Comparison of ENCODE assay signal across 8 cellular contexts in the genomic region with DNA sequence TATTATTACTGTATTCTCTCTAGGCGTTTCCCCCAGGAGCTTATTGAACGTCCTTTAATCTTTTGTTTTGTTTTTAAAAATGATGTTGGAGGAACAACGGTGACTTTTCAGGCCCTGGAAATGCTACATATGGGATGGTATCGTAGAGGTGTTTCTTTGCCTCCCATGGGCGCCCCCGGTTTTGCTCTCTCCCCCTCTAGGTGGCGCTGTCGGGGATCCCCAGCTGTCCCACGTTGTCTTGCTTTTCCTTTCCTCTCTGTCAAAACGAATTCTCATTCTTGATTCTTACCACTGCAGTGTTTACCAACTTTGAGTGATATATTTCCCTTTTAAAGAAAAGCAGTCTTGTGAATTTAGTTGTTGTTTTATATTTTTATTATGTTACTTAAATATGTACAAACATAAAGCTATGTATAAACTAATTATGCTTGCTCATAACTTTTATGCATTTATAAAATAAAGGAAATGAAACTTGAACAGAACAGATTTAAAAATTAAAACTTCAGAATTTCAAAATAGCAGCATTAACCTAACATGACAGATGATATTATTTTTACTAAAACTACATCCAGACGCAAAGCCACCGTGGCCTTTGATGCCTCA.
DNase-seq lines count a peak whose midpoint lies in the region; ATAC-seq, FAIRE-seq and TF ChIP-seq lines count a peak whose summit lies in the region.

No MANE protein-coding gene starts in this region.

- H3K4me3 ChIP-seq in OCI-LY3 (ENCODE audit: low read length) (no peak overlapping the region), K562 (no peak overlapping the region)

- intact Hi-C loops in K562 (cut with micrococcal nuclease) = no loop called here

- H3K4me3 Mint-ChIP-seq in activated T-cell treated with anti-CD3 and anti-CD28 coated beads, Interleukin-2, amount 50 U/mL, for 4 hours = no peak overlapping the region
- H3K4me3 Mint-ChIP-seq in progenitor cell of endocrine pancreas (ENCODE audit: low read depth) = no peak overlapping the region

- no peaks in the 10 kb centered on the region for H3K9me3 Mint-ChIP-seq in activated T-cell treated with anti-CD3 and anti-CD28 coated beads, Interleukin-2, amount 50 U/mL, for 4 hours
- H3K9me3 Mint-ChIP-seq in progenitor cell of endocrine pancreas (ENCODE audit: low read depth) = no peaks in the 10 kb centered on the region

- no peaks in the 10 kb centered on the region for H3K9me1 ChIP-seq in K562 (ENCODE audit: control insufficient read depth, insufficient read depth, low read length)

- TF ChIP-seq POLR2A in K562 (conservative IDR thresholded peaks at IDR 0.05) = no peak

- no peak for ATAC-seq in activated T-cell treated with anti-CD3 and anti-CD28 coated beads, Interleukin-2, amount 50 U/mL, for 4 hours
- ATAC-seq in K562 (peak; percentile 69; the same call in 2 of the 3 replicates), GM19035 (IDR thresholded peaks at IDR 0.05; ENCODE audit: unreplicated experiment) (no peak), GM19463 (IDR thresholded peaks at IDR 0.05; ENCODE audit: unreplicated experiment) (no peak)

- no peaks in the 10 kb centered on the region for H3K36me3 Mint-ChIP-seq in activated T-cell treated with anti-CD3 and anti-CD28 coated beads, Interleukin-2, amount 50 U/mL, for 4 hours (ENCODE audit: insufficient read depth)
- no peaks in the 10 kb centered on the region for H3K36me3 Mint-ChIP-seq in progenitor cell of endocrine pancreas (ENCODE audit: insufficient read depth)

- H3K4me1 Mint-ChIP-seq in activated T-cell treated with anti-CD3 and anti-CD28 coated beads, Interleukin-2, amount 50 U/mL, for 4 hours (ENCODE audit: low read depth) = no peaks in the 10 kb centered on the region
- peaks cover 10% of the 10 kb centered on the region for H3K4me1 Mint-ChIP-seq in progenitor cell of endocrine pancreas (ENCODE audit: low read depth)

- POLR2A ChIA-PET in K562 (lab: Yijun Ruan, JAX) = no interaction called here

- H3K27me3 ChIP-seq in OCI-LY3 (ENCODE audit: low read depth, low read length) (peaks cover 45% of the 10 kb centered on the region), K562 (ENCODE audit: control insufficient read depth in 2 of 2, insufficient read depth in 2 of 2, low read length in 2 of 2) (no peaks in the 10 kb centered on the region)

- TF ChIP-seq EP300 in K562 (IDR thresholded peaks at IDR 0.05; ENCODE audit: low read length) = no peak

- H3K4me2 ChIP-seq in OCI-LY3 (ENCODE audit: low read length) (peak overlapping the region; percentile 2; the same call in 1 of the 2 replicates), K562 (ENCODE audit: insufficient read depth, low read length) (no peak overlapping the region)

- DNase-seq in activated T-cell treated with anti-CD3 and anti-CD28 coated beads for 24 hours (ENCODE audit: low read depth) (peak; percentile 5), K562 (ENCODE audit: extremely low read depth in 1 of 4, low spot score in 3 of 4) (peak; percentile 31 to 52 (median 42)), progenitor cell of endocrine pancreas (ENCODE audit: low spot score, unreplicated experiment) (no peak), cerebellum (ENCODE audit: low spot score) (no peak)
- DNase-seq in activated T-cell treated with anti-CD3 and anti-CD28 coated beads, Interleukin-2, amount 50 U/mL, for 4 hours = no peak

- no peak overlapping the region for H3K27ac ChIP-seq in OCI-LY3 (ENCODE audit: low read length)
- H3K27ac ChIP-seq in K562 (ENCODE audit: extremely low read depth, low read depth, low read length) = no peak overlapping the region

- H3K27me3 Mint-ChIP-seq in activated T-cell treated with anti-CD3 and anti-CD28 coated beads, Interleukin-2, amount 50 U/mL, for 4 hours (ENCODE audit: low read depth) = peaks cover 21% of the 10 kb centered on the region
- H3K27me3 Mint-ChIP-seq in progenitor cell of endocrine pancreas = peaks cover 15% of the 10 kb centered on the region

- CTCF ChIA-PET in K562 (lab: Yijun Ruan, JAX; ENCODE audit: low intra/inter-chr PET ratio) = no interaction called here

- TF ChIP-seq RAD21 in K562 (CRISPR knock-in tag; conservative IDR thresholded peaks at IDR 0.05 in 1 of 2, IDR thresholded peaks at IDR 0.05 in 1 of 2) = no peak

- H3K27ac Mint-ChIP-seq in progenitor cell of endocrine pancreas = no peak overlapping the region

- H3K4me1 ChIP-seq in OCI-LY3 (ENCODE audit: low read length) = no peaks in the 10 kb centered on the region
- no peaks in the 10 kb centered on the region for H3K4me1 ChIP-seq in K562 (replicated peaks in 1 of 2; ENCODE audit: control insufficient read depth in 2 of 2, insufficient read depth in 2 of 2, low read length in 2 of 2)

- H2AFZ ChIP-seq in OCI-LY3 (ENCODE audit: low read depth, low read length) (no peak overlapping the region), K562 (ENCODE audit: low read depth, low read length) (no peak overlapping the region)

- in situ Hi-C loops in K562 (cut with MboI) = no loop called here

- H3K36me3 ChIP-seq in OCI-LY3 (replicated peaks; ENCODE audit: low read depth, low read length) = no peaks in the 10 kb centered on the region
- H3K36me3 ChIP-seq in K562 (ENCODE audit: control insufficient read depth, insufficient read depth, low read length) = no peaks in the 10 kb centered on the region

- H3K9me3 ChIP-seq in OCI-LY3 (ENCODE audit: insufficient read depth, low read length) (no peaks in the 10 kb centered on the region), K562 (replicated peaks; ENCODE audit: control insufficient read depth, insufficient read depth, low read depth, low read length) (no peaks in the 10 kb centered on the region)

- BruUV-seq in K562 (replicated peaks; lab: Mats Ljungman, UMichigan) = no TSS peak

- peak; percentile 85 for TF ChIP-seq CTCF in OCI-LY3 (IDR thresholded peaks at IDR 0.05; ENCODE audit: low read depth, low read length)
- TF ChIP-seq CTCF in K562 (IDR thresholded peaks at IDR 0.05 in 2 of 3, conservative IDR thresholded peaks at IDR 0.05 in 1 of 3; ENCODE audit: insufficient read depth in 2 of 3, low read depth in 1 of 3, low read length in 3 of 3) = peak; percentile 22 to 61 (median 42); a peak in 4 of 6 replicates
- peak; percentile 64 for TF ChIP-seq CTCF in progenitor cell of endocrine pancreas (IDR thresholded peaks at IDR 0.05; ENCODE audit: unreplicated experiment)

- no peak for FAIRE-seq in K562 (lab: Jason Lieb, UNC)

- H3K9ac ChIP-seq in OCI-LY3 (ENCODE audit: low read length) (no peak overlapping the region), K562 (ENCODE audit: insufficient read depth in 1 of 2, low read depth in 2 of 2, low read length in 2 of 2) (no peak overlapping the region)

- H4K20me1 ChIP-seq in OCI-LY3 (ENCODE audit: insufficient read depth, low read length) = no peaks in the 10 kb centered on the region
- H4K20me1 ChIP-seq in K562 (replicated peaks; ENCODE audit: control insufficient read depth, insufficient read depth, low read length) = no peaks in the 10 kb centered on the region

- WGBS in K562 (ENCODE audit: insufficient coverage, low coverage, missing lambda C conversion rate) = 3% methylated on average over 12 of the region's 12 CpGs

- no peaks in the 10 kb centered on the region for H3K79me2 ChIP-seq in OCI-LY3 (ENCODE audit: low read length)
- no peaks in the 10 kb centered on the region for H3K79me2 ChIP-seq in K562 (ENCODE audit: control insufficient read depth, insufficient read depth, low read length)

TF ChIP-seq in K562, 482 proteins besides CTCF, POLR2A, EP300 and RAD21:
- TF ChIP-seq ZKSCAN8 (CRISPR knock-in tag; IDR thresholded peaks at IDR 0.05) = no peak
- TF ChIP-seq RBM15 (IDR thresholded peaks at IDR 0.05; ENCODE audit: insufficient read depth, low read length) = no peak
- TF ChIP-seq CHD2 (IDR thresholded peaks at IDR 0.05; ENCODE audit: low read depth, low read length) = no peak
- TF ChIP-seq ZKSCAN1 (IDR thresholded peaks at IDR 0.05; ENCODE audit: low read depth, low read length) = no peak
- no peak for TF ChIP-seq SRSF7 (optimal IDR thresholded peaks at IDR 0.05; ENCODE audit: low read depth, low read length)
- TF ChIP-seq MECOM (CRISPR knock-in tag; IDR thresholded peaks at IDR 0.05) = no peak
- TF ChIP-seq ZNF41 (CRISPR knock-in tag; conservative IDR thresholded peaks at IDR 0.05) = peak; percentile 79; the same call in 1 of the 2 replicates
- TF ChIP-seq, protein P1, sequence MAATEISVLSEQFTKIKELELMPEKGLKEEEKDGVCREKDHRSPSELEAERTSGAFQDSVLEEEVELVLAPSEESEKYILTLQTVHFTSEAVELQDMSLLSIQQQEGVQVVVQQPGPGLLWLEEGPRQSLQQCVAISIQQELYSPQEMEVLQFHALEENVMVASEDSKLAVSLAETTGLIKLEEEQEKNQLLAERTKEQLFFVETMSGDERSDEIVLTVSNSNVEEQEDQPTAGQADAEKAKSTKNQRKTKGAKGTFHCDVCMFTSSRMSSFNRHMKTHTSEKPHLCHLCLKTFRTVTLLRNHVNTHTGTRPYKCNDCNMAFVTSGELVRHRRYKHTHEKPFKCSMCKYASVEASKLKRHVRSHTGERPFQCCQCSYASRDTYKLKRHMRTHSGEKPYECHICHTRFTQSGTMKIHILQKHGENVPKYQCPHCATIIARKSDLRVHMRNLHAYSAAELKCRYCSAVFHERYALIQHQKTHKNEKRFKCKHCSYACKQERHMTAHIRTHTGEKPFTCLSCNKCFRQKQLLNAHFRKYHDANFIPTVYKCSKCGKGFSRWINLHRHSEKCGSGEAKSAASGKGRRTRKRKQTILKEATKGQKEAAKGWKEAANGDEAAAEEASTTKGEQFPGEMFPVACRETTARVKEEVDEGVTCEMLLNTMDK (IDR thresholded peaks at IDR 0.05; ENCODE audit: borderline replicate concordance, insufficient read depth, low read depth, low read length, poor library complexity, severe bottlenecking) = peak; percentile 24

Comparison
In these comparisons a context has a peak if more than half of its experiments do, and no peak if none do; other contexts are left out.
1. DNase-seq: peak in activated T-cell treated with anti-CD3 and anti-CD28 coated beads for 24 hours (single experiment) and K562 (4 of 4); none in activated T-cell treated with anti-CD3 and anti-CD28 coated beads, Interleukin-2, amount 50 U/mL, for 4 hours (single experiment), progenitor cell of endocrine pancreas (single experiment) and cerebellum (single experiment).
2. Peak in every context shown above with its lines, with median percentiles within 50 percentile points of each other: CTCF ChIP-seq.